Comparison of ENCODE assay signal across 10 cellular contexts in the genomic region with DNA sequence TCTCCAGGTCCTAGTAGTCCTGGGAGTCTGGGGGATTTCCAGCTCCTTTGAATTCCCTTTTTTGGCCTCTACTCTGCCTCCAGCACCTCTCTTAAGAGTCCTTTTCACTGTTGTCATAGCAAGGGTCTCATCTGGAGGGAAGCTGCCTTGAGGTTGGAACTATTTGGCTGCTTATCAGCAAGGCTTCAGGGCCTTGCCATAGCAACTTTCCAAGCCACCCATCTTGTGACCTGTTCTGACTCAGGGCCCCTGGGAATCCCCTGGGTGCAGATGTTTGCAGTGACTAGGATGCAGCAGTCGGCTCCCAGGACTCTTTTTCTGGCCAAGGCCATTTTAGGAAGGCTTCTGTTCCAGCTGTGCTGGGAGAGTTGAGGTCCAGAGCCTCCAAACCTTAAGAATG. TPM values are rescaled to one million over a fixed set of nuclear protein-coding genes. Genes with fewer than 3 reads are reported as not detected.
A peak's percentile ranks its signal among the peaks of the same experiment; 100 is the strongest.
DNase-seq lines count a peak whose midpoint lies in the region; ATAC-seq and TF ChIP-seq lines count a peak whose summit lies in the region.
"Had no signal": no experiment of that assay in that cellular context is flagged by ENCODE, and none has a peak within 500 bp of the region (broad histone marks: within the 10 kb centered on the region; RNA-seq: fewer than 3 reads in every experiment).

No MANE protein-coding gene starts in this region.

- no peak overlapping the region for H3K18ac ChIP-seq in mesendoderm (ENCODE audit: low read length)

- H3K27me3 Mint-ChIP-seq in activated T-helper 2 cell treated with anti-CD3 and anti-CD28 coated beads, Interferon-gamma antibody, Interleukin-2, Interleukin-4, amounts not matched to agents 10 μg/mL and 5 μg/mL and 100 μg/mL, durations not matched to agents 14 hours and 24 hours and 36 hours (ENCODE audit: low read depth): no peaks in the 10 kb centered on the region

- no peaks in the 10 kb centered on the region for H3K36me3 Mint-ChIP-seq in activated T-helper 2 cell treated with anti-CD3 and anti-CD28 coated beads, Interferon-gamma antibody, Interleukin-2, Interleukin-4, amounts not matched to agents 10 μg/mL and 5 μg/mL and 100 μg/mL, durations not matched to agents 14 hours and 24 hours and 36 hours (ENCODE audit: low read depth)

- peaks cover 10% of the 10 kb centered on the region for H3K4me1 Mint-ChIP-seq in activated T-helper 2 cell treated with anti-CD3 and anti-CD28 coated beads, Interferon-gamma antibody, Interleukin-2, Interleukin-4, amounts not matched to agents 10 μg/mL and 5 μg/mL and 100 μg/mL, durations not matched to agents 14 hours and 24 hours and 36 hours (ENCODE audit: low read depth)

- peak overlapping the region; percentile 38 to 61 for H3K27ac ChIP-seq in ascending aorta
- no peak overlapping the region for H3K27ac ChIP-seq in mesendoderm (ENCODE audit: low read depth, low read length)

- no peaks in the 10 kb centered on the region for H3K79me1 ChIP-seq in mesendoderm (ENCODE audit: low read length)

- H3K23ac ChIP-seq in mesendoderm (ENCODE audit: low read length): no peak overlapping the region

- no peak overlapping the region for H2BK120ac ChIP-seq in mesendoderm (ENCODE audit: low read depth, low read length)

- H3K9me3 ChIP-seq in ascending aorta: no peaks in the 10 kb centered on the region

- no peak overlapping the region for H3K56ac ChIP-seq in mesendoderm (ENCODE audit: low read length)

- H3K79me2 ChIP-seq in mesendoderm (ENCODE audit: control insufficient read depth, insufficient read depth, low read length): no peaks in the 10 kb centered on the region

- H4K5ac ChIP-seq in mesendoderm (ENCODE audit: low read length): no peak overlapping the region

- H3K4me3 ChIP-seq in ascending aorta: no peak overlapping the region
- H3K4me3 ChIP-seq in mesendoderm (ENCODE audit: low read length): no peak overlapping the region

- no CpG with 5 or more reads among the region's 1 CpG for WGBS in mesendoderm (ENCODE audit: extremely low coverage, insufficient coverage, low lambda C conversion rate)

- H3K36me3 ChIP-seq in ascending aorta (peaks cover 12 to 31% of the 10 kb centered on the region in 2 donors), mesendoderm (ENCODE audit: control insufficient read depth, insufficient read depth, low read length) (no peaks in the 10 kb centered on the region)

- no peak for TF ChIP-seq CTCF in ascending aorta (IDR thresholded peaks at IDR 0.05)

- intact Hi-C loops in ascending aorta (cut with DNase I): no loop called here
- intact Hi-C loops in activated T-helper 2 cell treated with anti-CD3 and anti-CD28 coated beads, Interferon-gamma antibody, Interleukin-2, Interleukin-4, amounts not matched to agents 10 μg/mL and 5 μg/mL and 100 μg/mL, durations not matched to agents 14 hours and 24 hours and 36 hours (cut with micrococcal nuclease): no loop called here

- no peak overlapping the region for H4K8ac ChIP-seq in mesendoderm (ENCODE audit: low read depth, low read length)

- no peak overlapping the region for H3K4me3 Mint-ChIP-seq in activated T-helper 2 cell treated with anti-CD3 and anti-CD28 coated beads, Interferon-gamma antibody, Interleukin-2, Interleukin-4, amounts not matched to agents 10 μg/mL and 5 μg/mL and 100 μg/mL, durations not matched to agents 14 hours and 24 hours and 36 hours (ENCODE audit: low read depth)

- H2BK5ac ChIP-seq in mesendoderm (ENCODE audit: low read length): no peak overlapping the region

- no peak overlapping the region for H3K27ac Mint-ChIP-seq in activated T-helper 2 cell treated with anti-CD3 and anti-CD28 coated beads, Interferon-gamma antibody, Interleukin-2, Interleukin-4, amounts not matched to agents 10 μg/mL and 5 μg/mL and 100 μg/mL, durations not matched to agents 14 hours and 24 hours and 36 hours

- ATAC-seq in HG02759 (IDR thresholded peaks at IDR 0.05; ENCODE audit: unreplicated experiment): peak; percentile 71
- ATAC-seq in HG03025 (IDR thresholded peaks at IDR 0.05; ENCODE audit: low FRiP score, unreplicated experiment): no peak

- H2BK15ac ChIP-seq in mesendoderm (replicated peaks; ENCODE audit: low read depth): no peak overlapping the region

- no peak overlapping the region for H2AK5ac ChIP-seq in mesendoderm (ENCODE audit: low read length)

- no peak overlapping the region for H3K9ac ChIP-seq in mesendoderm (ENCODE audit: low read length)

- no peaks in the 10 kb centered on the region for H3K9me3 Mint-ChIP-seq in activated T-helper 2 cell treated with anti-CD3 and anti-CD28 coated beads, Interferon-gamma antibody, Interleukin-2, Interleukin-4, amounts not matched to agents 10 μg/mL and 5 μg/mL and 100 μg/mL, durations not matched to agents 14 hours and 24 hours and 36 hours

- H3K4ac ChIP-seq in mesendoderm (ENCODE audit: low read depth, low read length): no peak overlapping the region

- H3K4me1 ChIP-seq in ascending aorta: peaks cover 27 to 57% of the 10 kb centered on the region in 2 donors
- H3K4me1 ChIP-seq in mesendoderm (ENCODE audit: control insufficient read depth, low read depth, low read length): no peaks in the 10 kb centered on the region

- DNase-seq in AG08396 (ENCODE audit: low spot score) (peak; percentile 51), ascending aorta (ENCODE audit: low spot score in 2 of 2) (no peak), mesendoderm (peak; percentile 31), mucosa of gallbladder (ENCODE audit: low spot score) (no peak), SW480 (ENCODE audit: low spot score) (no peak)
- DNase-seq in activated T-helper 2 cell treated with anti-CD3 and anti-CD28 coated beads, Interferon-gamma antibody, Interleukin-2, Interleukin-4, amounts not matched to agents 10 μg/mL and 5 μg/mL and 100 μg/mL, durations not matched to agents 14 hours and 24 hours and 36 hours (ENCODE audit: low spot score): no peak
- DNase-seq: activated effector memory CD4-positive, alpha-beta T cell treated with anti-CD3 and anti-CD28 coated beads, Interleukin-2, amount 50 U/mL, for 16 hours; NCI-H774 had no signal

- no peak overlapping the region for H3K4me2 ChIP-seq in mesendoderm (ENCODE audit: low read length)

- H3K27me3 ChIP-seq in ascending aorta (no peaks in the 10 kb centered on the region), mesendoderm (ENCODE audit: insufficient read depth, low read length, poor library complexity) (no peaks in the 10 kb centered on the region)

RNA-seq across cellular contexts. Expression of gene PKIG, which starts 12.4 kb away (rescaled TPM):
- total RNA-seq in ascending aorta (84.7 TPM), mucosa of gallbladder (92.0 TPM)
- 49.6 TPM for polyA plus RNA-seq in mesendoderm (2013, experiment 1 of 2)
- polyA plus RNA-seq in mesendoderm (2013, experiment 2 of 2): 50.6 TPM
- 1.4 and 1.7 TPM in 2 replicates for total RNA-seq in activated T-helper 2 cell treated with anti-CD3 and anti-CD28 coated beads, Interferon-gamma antibody, Interleukin-2, Interleukin-4, amounts not matched to agents 10 μg/mL and 5 μg/mL and 100 μg/mL, durations not matched to agents 14 hours and 24 hours and 36 hours

RNA-seq across cellular contexts. Expression of gene ADA, which starts 56.8 kb away (rescaled TPM):
- 0.75 TPM for total RNA-seq in ascending aorta
- polyA plus RNA-seq in mesendoderm (2013, experiment 1 of 2): 11.0 TPM
- 10.4 TPM for polyA plus RNA-seq in mesendoderm (2013, experiment 2 of 2)
- total RNA-seq in mucosa of gallbladder: 5.1 TPM
- total RNA-seq in activated T-helper 2 cell treated with anti-CD3 and anti-CD28 coated beads, Interferon-gamma antibody, Interleukin-2, Interleukin-4, amounts not matched to agents 10 μg/mL and 5 μg/mL and 100 μg/mL, durations not matched to agents 14 hours and 24 hours and 36 hours: 33.3 and 34.5 TPM in 2 replicates

Comparison
In these comparisons a context has a peak if more than half of its experiments do, and no peak if none do; other contexts are left out.
1. DNase-seq: peak in AG08396 (single experiment) and mesendoderm (single experiment); none in ascending aorta (0 of 2), mucosa of gallbladder (single experiment), activated T-helper 2 cell treated with anti-CD3 and anti-CD28 coated beads, Interferon-gamma antibody, Interleukin-2, Interleukin-4, amounts not matched to agents 10 μg/mL and 5 μg/mL and 100 μg/mL, durations not matched to agents 14 hours and 24 hours and 36 hours (single experiment) and SW480 (single experiment).
2. RNA of gene PKIG, which starts 12.4 kb away (total RNA-seq): 92.0 TPM in mucosa of gallbladder (single experiment) and 84.7 TPM in ascending aorta (single experiment); 1.4 to 1.7 TPM in activated T-helper 2 cell treated with anti-CD3 and anti-CD28 coated beads, Interferon-gamma antibody, Interleukin-2, Interleukin-4, amounts not matched to agents 10 μg/mL and 5 μg/mL and 100 μg/mL, durations not matched to agents 14 hours and 24 hours and 36 hours; every median in the first group is over 10 times any median in the second.